8 cellular contexts compared by ENCODE assay signal in the genomic region with DNA sequence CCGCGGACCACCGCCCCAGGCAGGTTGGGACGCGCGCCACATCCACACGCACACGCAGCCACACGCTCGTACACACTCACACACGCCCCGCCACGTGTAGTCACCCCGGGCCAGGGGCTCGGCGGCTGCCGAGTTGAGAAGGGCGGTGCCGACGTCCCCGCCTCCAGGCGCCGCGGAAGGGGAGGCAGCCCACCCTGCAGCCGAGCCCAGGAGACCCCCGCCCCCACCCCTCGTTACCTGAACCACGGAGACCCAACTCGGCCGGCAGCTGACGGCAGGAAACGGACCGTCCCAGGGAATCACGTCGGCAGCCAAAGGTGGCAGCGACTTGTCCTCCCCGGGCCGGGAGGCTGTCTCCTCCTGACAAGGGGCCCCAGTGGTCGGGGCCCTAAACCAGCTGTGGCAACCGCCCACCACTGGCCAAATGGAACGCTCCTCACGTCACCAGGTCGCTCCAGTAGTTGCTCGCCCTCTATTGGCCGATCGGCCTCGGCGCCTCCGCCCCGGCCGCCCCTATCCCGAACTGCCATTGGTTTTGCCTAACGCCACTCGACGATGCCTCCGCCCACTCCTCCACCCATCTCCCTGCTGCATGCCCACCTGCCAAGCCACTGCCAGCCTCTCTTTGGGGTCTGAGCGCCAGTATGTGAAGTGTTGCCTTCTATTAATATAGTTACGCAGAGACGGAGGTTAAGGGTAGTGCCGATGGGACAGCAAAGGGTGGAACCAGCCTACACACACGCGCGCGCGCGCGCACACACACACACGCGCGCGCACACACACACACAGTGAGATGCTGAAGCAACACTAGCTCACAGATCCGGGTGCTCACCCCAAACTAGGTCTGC. TPM values are rescaled to one million over a fixed set of nuclear protein-coding genes. Genes with fewer than 3 reads are reported as not detected.
DNase-seq lines count a peak whose midpoint lies in the region; ATAC-seq and TF ChIP-seq lines count a peak whose summit lies in the region.

Gene ZDHHC9 (minus strand): TSS at position 428 of the 848 bp plus-strand sequence. CDS start 1,941 bp downstream, outside the sequence.

- H3K56ac ChIP-seq in H9 (ENCODE audit: insufficient read length, low read depth, low read length): no peak within 1 kb of the TSS

- H3K36me3 ChIP-seq in MG63 (no peaks in the 10 kb centered on the region), neural cell (ENCODE audit: insufficient read depth, low read length) (no peaks in the 10 kb centered on the region)

- peaks cover 0 to 76% of the 10 kb centered on the region in 2 experiments; a peak in 3 of 5 replicates for H3K9me3 Mint-ChIP-seq in H9
- no peaks in the 10 kb centered on the region for H3K9me3 Mint-ChIP-seq in stimulated activated naive CD8-positive, alpha-beta T cell treated with anti-CD3 and anti-CD28 coated beads, Interleukin-15, amount 100 ng/mL, for 72 hours

- H3K4me2 ChIP-seq in H9 (ENCODE audit: insufficient read depth, insufficient read length, low read length) (peak within 1 kb of the TSS; percentile 65), neural cell (ENCODE audit: low read length) (peak within 1 kb of the TSS; percentile 48)

- no peak within 1 kb of the TSS for H4K8ac ChIP-seq in H9 (replicated peaks; ENCODE audit: insufficient read length, low read depth, low read length)

- no peak within 1 kb of the TSS for H2AK5ac ChIP-seq in H9 (ENCODE audit: insufficient read length, low read length)

- no peak for TF ChIP-seq CTCF in H9 (conservative IDR thresholded peaks at IDR 0.05)
- TF ChIP-seq CTCF in fibroblast of villous mesenchyme (IDR thresholded peaks at IDR 0.05; ENCODE audit: insufficient read depth, low read depth, low read length): no peak
- peak; percentile 10 for TF ChIP-seq CTCF in neural cell (IDR thresholded peaks at IDR 0.05; ENCODE audit: poor library complexity, severe bottlenecking)

- peaks cover 10 to 15% of the 10 kb centered on the region in 2 experiments for H3K4me1 Mint-ChIP-seq in H9
- peaks cover 44% of the 10 kb centered on the region for H3K4me1 Mint-ChIP-seq in stimulated activated naive CD8-positive, alpha-beta T cell treated with anti-CD3 and anti-CD28 coated beads, Interleukin-15, amount 100 ng/mL, for 72 hours

- peak; percentile 96 for ATAC-seq in stimulated activated naive CD8-positive, alpha-beta T cell treated with anti-CD3 and anti-CD28 coated beads, Interleukin-15, amount 100 ng/mL, for 72 hours

- no peak within 1 kb of the TSS for H2BK120ac ChIP-seq in H9 (ENCODE audit: low read depth, low read length, poor library complexity, severe bottlenecking)

- H3K79me2 ChIP-seq in H9 (ENCODE audit: insufficient read depth, low read length): no peaks in the 10 kb centered on the region
- H3K79me2 ChIP-seq in neural cell (replicated peaks; ENCODE audit: insufficient read depth, low read length): peaks cover 25% of the 10 kb centered on the region

- H3T11ph ChIP-seq in H9 (ENCODE audit: low read length): no peak within 1 kb of the TSS

- H2BK12ac ChIP-seq in H9 (ENCODE audit: insufficient read length, low read depth, low read length): no peak within 1 kb of the TSS

- H2AFZ ChIP-seq in H9 (ENCODE audit: low read length) (no peak within 1 kb of the TSS), neural cell (ENCODE audit: low read depth, low read length) (peak within 1 kb of the TSS; percentile 40)

- H3K14ac ChIP-seq in H9 (ENCODE audit: insufficient read depth, low read length): no peak within 1 kb of the TSS

- peak; percentile 29 for TF ChIP-seq EP300 in neural cell (conservative IDR thresholded peaks at IDR 0.05; ENCODE audit: poor library complexity, severe bottlenecking)

- TF ChIP-seq RAD21 in neural cell (conservative IDR thresholded peaks at IDR 0.05): no peak

- H4K91ac ChIP-seq in H9 (ENCODE audit: insufficient read length, low read depth, low read length): no peak within 1 kb of the TSS

- H3K9me2 ChIP-seq in neural cell (ENCODE audit: insufficient read depth, low read length): no peaks in the 10 kb centered on the region

- WGBS in H9 (ENCODE audit: extremely low coverage, insufficient read length, low lambda C conversion rate): no CpG with 5 or more reads among the region's 72 CpGs

- peak; percentile 98 for DNase-seq in ELF-1 (ENCODE audit: low read depth, low spot score)
- peak; percentile 92 for DNase-seq in H9
- peak; percentile 86 for DNase-seq in MG63
- DNase-seq in SHP77 (lab: John Stamatoyannopoulos, UW): peak; percentile 69 to 78
- DNase-seq in activated gamma-delta T cell (lab: John Stamatoyannopoulos, UW): peak; percentile 58
- peak; percentile 86 for DNase-seq in fibroblast of villous mesenchyme (ENCODE audit: low read depth)
- DNase-seq in stimulated activated naive CD8-positive, alpha-beta T cell treated with anti-CD3 and anti-CD28 coated beads, Interleukin-15, amount 100 ng/mL, for 72 hours: peak; percentile 85 to 90

- no peak within 1 kb of the TSS for H3K4ac ChIP-seq in H9 (ENCODE audit: low read depth, low read length)

- no peak within 1 kb of the TSS for H4K5ac ChIP-seq in H9 (ENCODE audit: insufficient read length, low read depth, low read length)

- H3K27ac ChIP-seq in H9 (ENCODE audit: insufficient read length, low read depth, low read length) (no peak within 1 kb of the TSS), neural cell (ENCODE audit: low read length) (peak within 1 kb of the TSS; percentile 78)

- H3K27me3 Mint-ChIP-seq in H9 (ENCODE audit: low read depth): peaks cover 4% of the 10 kb centered on the region
- no peaks in the 10 kb centered on the region for H3K27me3 Mint-ChIP-seq in stimulated activated naive CD8-positive, alpha-beta T cell treated with anti-CD3 and anti-CD28 coated beads, Interleukin-15, amount 100 ng/mL, for 72 hours

- H3K36me3 Mint-ChIP-seq in H9 (ENCODE audit: insufficient read depth in 1 of 3, low read depth in 3 of 3): peaks cover 12 to 27% (median 12%) of the 10 kb centered on the region in 3 experiments

- peak within 1 kb of the TSS; percentile 88 to 94 for H3K4me3 Mint-ChIP-seq in H9
- H3K4me3 Mint-ChIP-seq in stimulated activated naive CD8-positive, alpha-beta T cell treated with anti-CD3 and anti-CD28 coated beads, Interleukin-15, amount 100 ng/mL, for 72 hours: peak within 1 kb of the TSS; percentile 92 to 93

- H3K4me3 ChIP-seq in MG63 (peak within 1 kb of the TSS; percentile 70), fibroblast of villous mesenchyme (ENCODE audit: low read depth, low read length) (peak within 1 kb of the TSS; percentile 74), neural cell (ENCODE audit: low read length) (peak within 1 kb of the TSS; percentile 78)

- no peak within 1 kb of the TSS for H2BK20ac ChIP-seq in H9 (ENCODE audit: low read depth, low read length, poor library complexity, severe bottlenecking)

- no peak within 1 kb of the TSS for H2BK5ac ChIP-seq in H9 (ENCODE audit: insufficient read length, low read length)

- peak within 1 kb of the TSS in 2 of 3 experiments; percentile 68 to 82; a peak in 5 of 7 replicates for H3K27ac Mint-ChIP-seq in H9
- H3K27ac Mint-ChIP-seq in stimulated activated naive CD8-positive, alpha-beta T cell treated with anti-CD3 and anti-CD28 coated beads, Interleukin-15, amount 100 ng/mL, for 72 hours: peak within 1 kb of the TSS; percentile 96 to 98

- H3K23me2 ChIP-seq in H9 (ENCODE audit: insufficient read length, low read depth, low read length, poor library complexity, severe bottlenecking): peaks cover 3% of the 10 kb centered on the region

- no peaks in the 10 kb centered on the region for H3K27me3 ChIP-seq in H9 (ENCODE audit: insufficient read depth, low read length)
- no peaks in the 10 kb centered on the region; the same call in 1 of the 2 replicates for H3K27me3 ChIP-seq in MG63
- no peaks in the 10 kb centered on the region for H3K27me3 ChIP-seq in neural cell (ENCODE audit: insufficient read depth, low read depth, low read length)

- H3F3A ChIP-seq in neural cell (ENCODE audit: insufficient read depth, low read length, poor library complexity, severe bottlenecking): no peaks in the 10 kb centered on the region

- H3K9me3 ChIP-seq in H9 (ENCODE audit: control insufficient read depth, low read depth, low read length) (peaks cover 8% of the 10 kb centered on the region), MG63 (no peaks in the 10 kb centered on the region), neural cell (ENCODE audit: low read length) (no peaks in the 10 kb centered on the region)

- no peaks in the 10 kb centered on the region for H4K20me1 ChIP-seq in H9 (ENCODE audit: control insufficient read depth, insufficient read depth, insufficient read length)
- H4K20me1 ChIP-seq in neural cell (ENCODE audit: insufficient read depth): no peaks in the 10 kb centered on the region

- H3K9ac ChIP-seq in H9 (ENCODE audit: extremely low read depth, insufficient read length, low read length) (peak within 1 kb of the TSS; percentile 61), neural cell (ENCODE audit: low read length) (peak within 1 kb of the TSS; percentile 73)

- no peaks in the 10 kb centered on the region for H3K4me1 ChIP-seq in H9 (ENCODE audit: insufficient read depth, low read length)

- no peak within 1 kb of the TSS for H2BK15ac ChIP-seq in H9 (ENCODE audit: low read depth, low read length)

- H3K79me1 ChIP-seq in H9 (ENCODE audit: insufficient read depth, low read depth, low read length, poor library complexity, severe bottlenecking): no peaks in the 10 kb centered on the region

- H3K23ac ChIP-seq in H9 (ENCODE audit: insufficient read length, low read depth, low read length): no peak within 1 kb of the TSS

- no peak within 1 kb of the TSS for H3K18ac ChIP-seq in H9 (ENCODE audit: insufficient read length, low read depth, low read length)

TF ChIP-seq in neural cell, 6 proteins besides CTCF, POLR2A, EP300 and RAD21 (continues in another document):
- TF ChIP-seq SMC3 (conservative IDR thresholded peaks at IDR 0.05; ENCODE audit: poor library complexity) (no peak), TAF1 (IDR thresholded peaks at IDR 0.05; ENCODE audit: low read depth) (peak; percentile 66), MXI1 (conservative IDR thresholded peaks at IDR 0.05; ENCODE audit: poor library complexity, severe bottlenecking) (peak; percentile 88)

RNA-seq across cellular contexts. Expression of gene ZDHHC9, which starts in this region (rescaled TPM):
- total RNA-seq in H9 (2021) (20.2 and 21.0 TPM in 2 replicates), fibroblast of villous mesenchyme (15.8 and 22.0 TPM in 2 replicates)
- total RNA-seq in MG63 (2014; rRNA removed; shearing (Covaris generic); ENCODE audit: low replicate concordance): 15.5 and 16.0 TPM in 2 replicates
- polyA plus RNA-seq in neural cell: 24.9 and 30.4 TPM in 2 replicates
- 39.1 and 39.4 TPM in 2 replicates for polyA minus RNA-seq in neural cell
